ENCODE assay signal across 20 cellular contexts in genomic region chr18:60277855-60278480, GRCh38.
DNase-seq lines count a peak whose midpoint lies in the region; ATAC-seq and TF ChIP-seq lines count a peak whose summit lies in the region.
"Had no signal": no experiment of that assay in that cellular context is flagged by ENCODE, and none has a peak within 500 bp of the region (broad histone marks: within the 10 kb centered on the region; RNA-seq: fewer than 3 reads in every experiment).

No MANE protein-coding gene starts in this region.

- H3K36me3 ChIP-seq in PC-3 (ENCODE audit: low read depth, low read length) (no peaks in the 10 kb centered on the region), H7 (replicated peaks; ENCODE audit: control insufficient read depth, insufficient read depth, low read length) (no peaks in the 10 kb centered on the region)
- H3K36me3 ChIP-seq: BLaER1, HAP-1, right lobe of liver, tibial nerve had no signal

- intact Hi-C loops in PC-3 (cut with micrococcal nuclease) = loop anchor here (5.0 kb wide), 1 partner anchor 46 kb away; no protein-coding TSS in a partner anchor

- H4K20me1 ChIP-seq in PC-3 (ENCODE audit: low read length) = no peaks in the 10 kb centered on the region
- H4K20me1 ChIP-seq: BLaER1 had no signal

- no peak for TF ChIP-seq CTCF in PC-3 (conservative IDR thresholded peaks at IDR 0.05; ENCODE audit: low read depth, low read length)

- POLR2A ChIA-PET in PC-3 (lab: Charles Lee; ENCODE audit: unreplicated experiment) = interaction anchor here (0.6 kb wide), 1 partner anchor 392 kb away, joined by 3 read pairs; no protein-coding TSS in a partner anchor

- H3K27me3 ChIP-seq in PC-3 (ENCODE audit: low read length) (no peaks in the 10 kb centered on the region), H7 (ENCODE audit: control insufficient read depth, insufficient read depth, low read length) (no peaks in the 10 kb centered on the region)
- H3K27me3 ChIP-seq: BLaER1, right lobe of liver, tibial nerve had no signal

- H2AFZ ChIP-seq in PC-3 (ENCODE audit: low read length) = no peak overlapping the region

- H3K27ac ChIP-seq in PC-3 (ENCODE audit: low read length) = peak overlapping the region; percentile 55
- H3K27ac ChIP-seq: BLaER1, right lobe of liver, tibial nerve had no signal

- peaks cover 23% of the 10 kb centered on the region for H3K4me1 ChIP-seq in PC-3 (ENCODE audit: insufficient read depth, low read length)
- H3K4me1 ChIP-seq: BLaER1, HAP-1, right lobe of liver, tibial nerve had no signal

- H3K4me3 ChIP-seq in PC-3 (ENCODE audit: low read length) (0 out of 2 replicates have a peak overlapping the region, but pooled peaks have one; percentile 4), skeletal muscle cell (ENCODE audit: low read depth, low read length) (no peak overlapping the region), H7 (ENCODE audit: insufficient read depth, low read depth, low read length) (no peak overlapping the region)
- H3K4me3 ChIP-seq: BLaER1, HAP-1, lung, right lobe of liver, tibial nerve had no signal

- no peaks in the 10 kb centered on the region for H3K9me2 ChIP-seq in PC-3 (replicated peaks; ENCODE audit: low read length)

- ATAC-seq in PC-3 (peak; percentile 96), GM18520 (IDR thresholded peaks at IDR 0.05; ENCODE audit: unreplicated experiment) (no peak)
- ATAC-seq: HepG2; right lobe of liver; stimulated activated naive CD8-positive, alpha-beta T cell treated with anti-CD3 and anti-CD28 coated beads, Interleukin-15, Interleukin-2, amounts not matched to agents 100 U/mL and 50 U/mL, for 24 hours had no signal

- DNase-seq in HS-27A (ENCODE audit: low read depth) (peak; percentile 76), PC-3 (peak; percentile 97), dedifferentiated amniotic fluid mesenchymal stem cell (ENCODE audit: extremely low spot score) (peak; percentile 17), skeletal muscle cell (ENCODE audit: low read depth) (peak; percentile 25), H7 (no peak), NCI-H187 (lab: John Stamatoyannopoulos, UW) (no peak)
- DNase-seq: activated CD8-positive, alpha-beta memory T cell treated with anti-CD3 and anti-CD28 coated beads, Interleukin-2, amount 50 U/mL, for 48 hours; activated gamma-delta T cell; cerebellar nuclear complex; hippocampal formation; NCI-H2227 treated with DMSO at 0.1 percent for 48 hours; right lobe of liver; Right ventricle myocardium superior; stimulated activated naive CD8-positive, alpha-beta T cell treated with anti-CD3 and anti-CD28 coated beads, Interleukin-15, Interleukin-2, amounts not matched to agents 100 U/mL and 50 U/mL, for 24 hours had no signal

- peak overlapping the region; percentile 63 for H3K4me2 ChIP-seq in PC-3 (ENCODE audit: low read length)
- H3K4me2 ChIP-seq: BLaER1 had no signal

- H3F3A ChIP-seq in PC-3 (ENCODE audit: low read length, unreplicated experiment) = peaks cover 5% of the 10 kb centered on the region

- no TSS peak for BruUV-seq in PC-3 (replicated peaks; lab: Mats Ljungman, UMichigan)

- no peak overlapping the region for H3K9ac ChIP-seq in PC-3 (ENCODE audit: low read length)
- H3K9ac ChIP-seq: BLaER1 had no signal

- no peaks in the 10 kb centered on the region for H3K9me3 ChIP-seq in PC-3 (ENCODE audit: low read length)
- H3K9me3 ChIP-seq: HAP-1, right lobe of liver had no signal

- no peaks in the 10 kb centered on the region for H3K79me2 ChIP-seq in PC-3 (ENCODE audit: low read length)

- CTCF ChIA-PET in PC-3 (lab: Charles Lee) = interaction anchor here (0.7 kb wide), 1 partner anchor 136 kb away, joined by 4 read pairs; no protein-coding TSS in a partner anchor

Comparison
In these comparisons a context has a peak if more than half of its experiments do, and no peak if none do; other contexts are left out.
1. DNase-seq: peak in HS-27A (single experiment), PC-3 (single experiment), dedifferentiated amniotic fluid mesenchymal stem cell (single experiment) and skeletal muscle cell (single experiment); none in H7 (single experiment) and NCI-H187 (0 of 2).